Comparison of ENCODE assay signal across 8 cellular contexts in genomic region chr11:9568854-9569587, GRCh38. TPM values are rescaled to one million over a fixed set of nuclear protein-coding genes. Genes with fewer than 3 reads are reported as not detected.
DNase-seq lines count a peak whose midpoint lies in the region; ATAC-seq, FAIRE-seq and TF ChIP-seq lines count a peak whose summit lies in the region.

No MANE protein-coding gene starts in this region.

- H3K9me3 ChIP-seq in HAP-1 (no peaks in the 10 kb centered on the region), Peyer's patch (no peaks in the 10 kb centered on the region), endothelial cell of umbilical vein (replicated peaks; ENCODE audit: control insufficient read depth, insufficient read depth, low read length) (no peaks in the 10 kb centered on the region), mucosa of stomach (ENCODE audit: control insufficient read depth, low read length) (no peaks in the 10 kb centered on the region)

- peak in 1 of 2 donors; percentile 64 for TF ChIP-seq POLR2A in Peyer's patch (IDR thresholded peaks at IDR 0.05)
- no peak for TF ChIP-seq POLR2A in endothelial cell of umbilical vein (IDR thresholded peaks at IDR 0.05; ENCODE audit: low read depth, low read length)

- CTCF ChIA-PET in endothelial cell of umbilical vein (lab: Charles Lee), result interaction anchor here (2.4 kb wide), 1 partner anchor 34 kb away, joined by 13 read pairs; no protein-coding TSS in a partner anchor

- H3K79me2 ChIP-seq in endothelial cell of umbilical vein (ENCODE audit: control insufficient read depth, insufficient read depth, low read length), result peaks cover 4% of the 10 kb centered on the region

- H3K9ac ChIP-seq in endothelial cell of umbilical vein (replicated peaks; ENCODE audit: extremely low read depth, insufficient read depth, low read length) (peak overlapping the region; percentile 69), mucosa of stomach (ENCODE audit: low read length) (peak overlapping the region; percentile 67)

- H3K4me1 ChIP-seq in HAP-1 (peaks cover 62% of the 10 kb centered on the region), Peyer's patch (peaks cover 4 to 39% (median 11%) of the 10 kb centered on the region in 4 donors), endothelial cell of umbilical vein (ENCODE audit: control insufficient read depth, extremely low read depth, insufficient read depth, low read length) (peaks cover 31% of the 10 kb centered on the region), mucosa of stomach (ENCODE audit: control insufficient read depth, insufficient read depth, low read length) (peaks cover 88% of the 10 kb centered on the region)

- DNase-seq in AG09309 (ENCODE audit: low read depth) (peak; percentile 77), HAP-1 (ENCODE audit: low spot score in 2 of 2) (peak; percentile 73 to 87), Peyer's patch (peak; percentile 41 to 90 (median 77)), endothelial cell of umbilical vein (ENCODE audit: low read depth, low spot score) (peak; percentile 79)
- DNase-seq in stimulated activated CD4-positive, alpha-beta T cell treated with anti-CD3 and anti-CD28 coated beads, Interleukin-4, amount 100 ng/mL, for 4 hours, result no peak

- peak; percentile 83 for FAIRE-seq in endothelial cell of umbilical vein (lab: Jason Lieb, UNC)

- no peaks in the 10 kb centered on the region for H4K20me1 ChIP-seq in endothelial cell of umbilical vein (replicated peaks; ENCODE audit: control insufficient read depth, extremely low read depth, insufficient read depth, low read length)

- POLR2A ChIA-PET in endothelial cell of umbilical vein (lab: Charles Lee), result no interaction called here

- in situ Hi-C loops in HAP-1 (cut with MboI; ENCODE audit: low sequenced_read_pairs), result no loop called here

- no TSS peak for BruUV-seq in endothelial cell of umbilical vein (replicated peaks; lab: Mats Ljungman, UMichigan)

- H3K27me3 ChIP-seq in HAP-1 (ENCODE audit: low read depth), result no peaks in the 10 kb centered on the region
- H3K27me3 ChIP-seq in Peyer's patch, result no peaks in the 10 kb centered on the region
- no peaks in the 10 kb centered on the region for H3K27me3 ChIP-seq in endothelial cell of umbilical vein (ENCODE audit: control insufficient read depth in 2 of 2, insufficient read depth in 2 of 2, low read length in 2 of 2)
- H3K27me3 ChIP-seq in mucosa of stomach (ENCODE audit: control insufficient read depth, insufficient read depth, low read length), result no peaks in the 10 kb centered on the region

- TF ChIP-seq CTCF in AG09309 (IDR thresholded peaks at IDR 0.05; ENCODE audit: control insufficient read depth, insufficient read depth, low read depth, low read length, missing control alignments) (no peak), Peyer's patch (IDR thresholded peaks at IDR 0.05) (no peak), endothelial cell of umbilical vein (IDR thresholded peaks at IDR 0.05; ENCODE audit: extremely low read depth in 1 of 2, insufficient read depth in 1 of 2, low read depth in 1 of 2, low read length in 2 of 2) (no peak)

- H3K27ac ChIP-seq in Peyer's patch (peak overlapping the region; percentile 74 to 92 (median 79)), endothelial cell of umbilical vein (ENCODE audit: insufficient read depth, low read depth, low read length) (peak overlapping the region; percentile 77)

- peak overlapping the region; percentile 34 for H3K4me2 ChIP-seq in endothelial cell of umbilical vein (ENCODE audit: insufficient read depth, low read length)

- no peak overlapping the region for H3K4me3 ChIP-seq in AG09309 (ENCODE audit: control insufficient read depth, low read depth, low read length)
- no peak overlapping the region for H3K4me3 ChIP-seq in HAP-1
- no peak overlapping the region for H3K4me3 ChIP-seq in Peyer's patch
- H3K4me3 ChIP-seq in endothelial cell of umbilical vein (replicated peaks in 1 of 3; ENCODE audit: insufficient read depth in 1 of 3, low read depth in 1 of 3, low read length in 3 of 3), result peak overlapping the region in 1 of 3 experiments; percentile 13
- no peak overlapping the region for H3K4me3 ChIP-seq in mucosa of stomach (ENCODE audit: low read length)

- H3K9me1 ChIP-seq in endothelial cell of umbilical vein (replicated peaks; ENCODE audit: control insufficient read depth, extremely low read depth, insufficient read depth, low read length), result no peaks in the 10 kb centered on the region

- dilution Hi-C loops in endothelial cell of umbilical vein (cut with MboI; ENCODE audit: extremely low pct_ligation_motif_present, low sequenced_read_pairs), result no loop called here

- H3K36me3 ChIP-seq in HAP-1 (replicated peaks), result no peaks in the 10 kb centered on the region
- H3K36me3 ChIP-seq in Peyer's patch, result no peaks in the 10 kb centered on the region
- H3K36me3 ChIP-seq in endothelial cell of umbilical vein (ENCODE audit: control insufficient read depth in 2 of 2, extremely low read depth in 1 of 2, insufficient read depth in 2 of 2, low read length in 2 of 2), result no peaks in the 10 kb centered on the region
- H3K36me3 ChIP-seq in mucosa of stomach (ENCODE audit: control insufficient read depth, insufficient read depth, low read length), result no peaks in the 10 kb centered on the region

- ATAC-seq in HG02852 (IDR thresholded peaks at IDR 0.05; ENCODE audit: unreplicated experiment) (no peak), HG02763 (IDR thresholded peaks at IDR 0.05; ENCODE audit: unreplicated experiment) (no peak)

- intact Hi-C loops in endothelial cell of umbilical vein (cut with micrococcal nuclease), result loop anchor here (5.0 kb wide), 1 partner anchor 758 kb away; no protein-coding TSS in a partner anchor

- peak overlapping the region; percentile 47 for H2AFZ ChIP-seq in endothelial cell of umbilical vein (ENCODE audit: low read depth, low read length)

TF ChIP-seq in endothelial cell of umbilical vein, 7 proteins besides CTCF, POLR2A, EP300 and RAD21:
- TF ChIP-seq EZH2 (IDR thresholded peaks at IDR 0.05; ENCODE audit: borderline replicate concordance, low read depth, low read length, severe bottlenecking) (no peak), GATA2 (IDR thresholded peaks at IDR 0.05; ENCODE audit: insufficient read depth, insufficient read length, low read depth, low read length) (no peak), FOS (IDR thresholded peaks at IDR 0.05; ENCODE audit: borderline replicate concordance, insufficient read depth, low read length) (no peak), POLR2AphosphoS5 (IDR thresholded peaks at IDR 0.05; ENCODE audit: insufficient read depth, low read depth, low read length) (no peak), JUN (IDR thresholded peaks at IDR 0.05; ENCODE audit: borderline replicate concordance, insufficient read depth, insufficient read length, low read depth) (no peak), MYC (IDR thresholded peaks at IDR 0.05; ENCODE audit: low read depth, low read length) (no peak), MAX (IDR thresholded peaks at IDR 0.05; ENCODE audit: insufficient read depth, insufficient read length) (no peak)
TF ChIP-seq in endothelial cell of umbilical vein: peak in this region for 0.

RNA-seq across cellular contexts. Expression of gene WEE1, which starts 4.4 kb away (rescaled TPM):
- total RNA-seq in Peyer's patch, result 10 to 100 TPM; 14.4 to 40.4 (median 26.2) TPM
- total RNA-seq in endothelial cell of umbilical vein, result 42.8 and 47.0 TPM in 2 replicates
- 12.4 and 19.2 TPM in 2 replicates for polyA plus RNA-seq in endothelial cell of umbilical vein
- 17.8 and 19.4 TPM in 2 replicates for polyA plus RNA-seq in endothelial cell of umbilical vein (2011; cell fraction: cytosol; rRNA removed)
- polyA plus RNA-seq in endothelial cell of umbilical vein (2011; cell fraction: nucleus; rRNA removed), result 93.8 and 122 TPM in 2 replicates
- 21.2 and 27.5 TPM in 2 replicates for polyA plus RNA-seq in endothelial cell of umbilical vein (2012)
- polyA minus RNA-seq in endothelial cell of umbilical vein, result 27.2 and 28.9 TPM in 2 replicates
- polyA minus RNA-seq in endothelial cell of umbilical vein (2011; cell fraction: cytosol; rRNA and poly(A)+ RNA removed), result 34.8 TPM
- polyA minus RNA-seq in endothelial cell of umbilical vein (2011; cell fraction: nucleus; rRNA and poly(A)+ RNA removed), result 92.7 and 117 TPM in 2 replicates

Comparison
In these comparisons a context has a peak if more than half of its experiments do, and no peak if none do; other contexts are left out.
1. DNase-seq: peak in AG09309 (single experiment), HAP-1 (2 of 2), Peyer's patch (3 of 3) and endothelial cell of umbilical vein (single experiment); none in stimulated activated CD4-positive, alpha-beta T cell treated with anti-CD3 and anti-CD28 coated beads, Interleukin-4, amount 100 ng/mL, for 4 hours (0 of 2).